In the genomic region with DNA sequence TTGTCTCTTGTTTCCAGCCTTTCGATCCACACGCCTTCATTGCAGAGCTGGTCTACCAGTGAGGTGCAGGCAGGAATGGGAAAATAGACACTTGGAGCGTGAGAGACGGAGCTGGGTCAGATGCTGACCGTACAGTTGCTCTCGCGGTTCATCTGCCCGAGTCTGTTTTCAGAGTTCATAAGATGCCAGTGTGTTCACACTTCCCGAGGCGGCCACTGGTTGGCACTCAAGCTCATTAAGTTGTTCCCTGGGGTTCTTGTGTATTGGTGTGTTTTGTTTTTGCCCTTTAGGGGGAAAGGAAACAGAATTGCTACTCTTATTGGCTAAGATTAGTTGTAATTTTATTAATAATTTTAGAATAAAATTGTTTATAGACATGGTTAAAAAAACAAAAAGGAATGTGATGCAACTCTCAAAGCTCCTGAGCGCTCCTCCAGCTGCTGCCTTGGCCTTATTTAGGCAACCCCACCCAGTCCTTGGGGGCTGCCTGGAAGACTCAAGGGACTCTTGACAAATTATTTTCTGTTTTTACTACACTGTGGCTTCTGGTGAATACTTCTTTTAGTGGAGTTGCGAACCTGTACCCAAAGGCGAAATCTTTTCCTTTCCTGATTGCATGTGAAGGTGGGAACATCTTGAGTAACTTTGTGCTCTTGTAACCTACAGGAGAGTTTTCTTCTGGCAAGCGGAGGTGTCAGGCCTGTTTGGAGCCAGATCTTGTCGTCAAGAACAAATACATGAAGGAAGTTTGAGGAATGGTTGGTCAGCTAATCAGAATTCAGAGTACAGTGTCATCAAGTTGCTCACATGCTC, we compare ENCODE assay signal across 8 cellular contexts.
DNase-seq lines count a peak whose midpoint lies in the region; ATAC-seq, FAIRE-seq and TF ChIP-seq lines count a peak whose summit lies in the region.

No MANE protein-coding gene starts in this region.

- H3K4me3 ChIP-seq in WERI-Rb-1 (ENCODE audit: low read depth, low read length) = no peak overlapping the region

- DNase-seq in WERI-Rb-1 = peak; percentile 23
- peak; percentile 30 for DNase-seq in iPS-NIHi11 (ENCODE audit: low spot score)
- DNase-seq in GM19239 (ENCODE audit: insufficient read length, low spot score) = no peak
- no peak for DNase-seq in NCI-H1105 treated with DMSO at 0.1 percent for 48 hours (lab: John Stamatoyannopoulos, UW)

- H3K9me3 ChIP-seq in WERI-Rb-1 (ENCODE audit: severe bottlenecking) = no peaks in the 10 kb centered on the region

- TF ChIP-seq CTCF in 22Rv1 (IDR thresholded peaks at IDR 0.05) (peak; percentile 66), GM12872 (IDR thresholded peaks at IDR 0.05; ENCODE audit: insufficient read depth, low read depth, low read length) (peak; percentile 48; the same call in 2 of the 3 replicates), WERI-Rb-1 (IDR thresholded peaks at IDR 0.05; ENCODE audit: low read depth, low read length) (peak; percentile 52)

- FAIRE-seq in GM19239 (lab: Jason Lieb, UNC) = no peak

- ATAC-seq in HG02763 (IDR thresholded peaks at IDR 0.05; ENCODE audit: unreplicated experiment) = no peak
- ATAC-seq in HG02610 (IDR thresholded peaks at IDR 0.05; ENCODE audit: unreplicated experiment) = no peak

- H3K36me3 ChIP-seq in WERI-Rb-1 = no peaks in the 10 kb centered on the region

- H3K27ac ChIP-seq in 22Rv1 (no peak overlapping the region; the same call in 1 of the 2 replicates), WERI-Rb-1 (no peak overlapping the region)

- no peaks in the 10 kb centered on the region for H3K27me3 ChIP-seq in WERI-Rb-1 (ENCODE audit: insufficient read depth, low read depth, severe bottlenecking)

Comparison
In these comparisons a context has a peak if more than half of its experiments do, and no peak if none do; other contexts are left out.
1. DNase-seq: peak in WERI-Rb-1 (single experiment) and iPS-NIHi11 (single experiment); none in GM19239 (single experiment) and NCI-H1105 treated with DMSO at 0.1 percent for 48 hours (single experiment).
2. Peak in every context shown above with its lines, with median percentiles within 50 percentile points of each other: CTCF ChIP-seq.